1 cellular context compared by ENCODE assay signal in the genomic region with DNA sequence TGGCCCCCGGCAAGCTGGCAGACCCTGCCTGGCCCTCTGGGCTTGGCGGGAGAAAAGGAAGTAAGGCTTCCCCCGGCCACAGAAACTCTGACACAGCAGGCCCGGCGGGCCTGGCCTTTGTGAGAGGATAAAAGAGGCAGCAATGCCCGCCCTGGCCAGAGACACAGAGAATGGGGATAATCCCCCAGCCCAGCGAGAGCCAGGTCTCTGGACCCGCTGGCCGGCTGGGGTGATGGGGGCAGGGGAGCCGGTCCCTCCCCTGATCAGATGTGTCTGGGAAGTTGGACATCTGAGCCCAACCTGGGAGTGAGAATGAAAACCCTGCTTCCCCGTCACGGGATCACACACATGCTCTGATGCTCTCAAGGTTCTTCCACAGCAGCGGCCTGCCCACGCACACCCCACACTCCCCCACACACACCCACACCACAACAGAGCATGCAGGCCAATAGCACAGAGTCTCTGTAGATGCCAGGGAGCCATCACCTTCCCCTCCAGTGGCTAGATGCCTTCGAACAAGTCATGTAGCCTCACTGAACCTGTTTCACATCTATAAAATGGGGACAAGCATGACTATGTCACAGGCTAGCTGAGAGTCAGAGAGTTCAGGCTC.
TF ChIP-seq lines count a peak whose summit lies in the region.

No MANE protein-coding gene starts in this region.

TF ChIP-seq in H1, 55 proteins besides CTCF, POLR2A, EP300 and RAD21:
- TF ChIP-seq, protein P1, sequence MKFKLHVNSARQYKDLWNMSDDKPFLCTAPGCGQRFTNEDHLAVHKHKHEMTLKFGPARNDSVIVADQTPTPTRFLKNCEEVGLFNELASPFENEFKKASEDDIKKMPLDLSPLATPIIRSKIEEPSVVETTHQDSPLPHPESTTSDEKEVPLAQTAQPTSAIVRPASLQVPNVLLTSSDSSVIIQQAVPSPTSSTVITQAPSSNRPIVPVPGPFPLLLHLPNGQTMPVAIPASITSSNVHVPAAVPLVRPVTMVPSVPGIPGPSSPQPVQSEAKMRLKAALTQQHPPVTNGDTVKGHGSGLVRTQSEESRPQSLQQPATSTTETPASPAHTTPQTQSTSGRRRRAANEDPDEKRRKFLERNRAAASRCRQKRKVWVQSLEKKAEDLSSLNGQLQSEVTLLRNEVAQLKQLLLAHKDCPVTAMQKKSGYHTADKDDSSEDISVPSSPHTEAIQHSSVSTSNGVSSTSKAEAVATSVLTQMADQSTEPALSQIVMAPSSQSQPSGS (IDR thresholded peaks at IDR 0.05; ENCODE audit: low read length) = no peak
- no peak for TF ChIP-seq TAF7 (optimal IDR thresholded peaks at IDR 0.05; ENCODE audit: borderline replicate concordance, low read depth, low read length)
- no peak for TF ChIP-seq MAFK (IDR thresholded peaks at IDR 0.05; ENCODE audit: low read depth, low read length)
- TF ChIP-seq, protein P2, sequence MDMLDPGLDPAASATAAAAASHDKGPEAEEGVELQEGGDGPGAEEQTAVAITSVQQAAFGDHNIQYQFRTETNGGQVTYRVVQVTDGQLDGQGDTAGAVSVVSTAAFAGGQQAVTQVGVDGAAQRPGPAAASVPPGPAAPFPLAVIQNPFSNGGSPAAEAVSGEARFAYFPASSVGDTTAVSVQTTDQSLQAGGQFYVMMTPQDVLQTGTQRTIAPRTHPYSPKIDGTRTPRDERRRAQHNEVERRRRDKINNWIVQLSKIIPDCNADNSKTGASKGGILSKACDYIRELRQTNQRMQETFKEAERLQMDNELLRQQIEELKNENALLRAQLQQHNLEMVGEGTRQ (IDR thresholded peaks at IDR 0.05; ENCODE audit: low read length) = no peak
